16 cellular contexts compared by ENCODE assay signal in the genomic region with DNA sequence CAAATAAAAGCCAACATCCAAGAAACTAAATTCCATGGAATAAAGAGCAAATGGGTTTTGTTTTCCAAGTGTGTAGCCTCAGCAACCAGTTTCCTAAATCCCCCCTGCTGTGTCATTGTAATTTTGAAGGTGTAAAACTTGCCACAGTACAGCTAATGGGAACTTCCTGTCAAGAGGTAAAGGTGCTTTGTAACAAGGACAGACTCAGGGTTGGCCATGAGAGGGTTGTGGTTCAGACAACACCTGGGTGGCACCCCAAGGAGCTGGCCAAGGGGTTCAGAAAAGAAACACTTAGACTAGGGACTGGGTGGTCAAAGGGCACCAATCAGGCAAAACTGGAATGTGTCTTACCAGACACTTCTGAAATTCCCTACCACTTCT. TPM values are rescaled to one million over a fixed set of nuclear protein-coding genes. Genes with fewer than 3 reads are reported as not detected.
A peak's percentile ranks its signal among the peaks of the same experiment; 100 is the strongest.
DNase-seq lines count a peak whose midpoint lies in the region; ATAC-seq and TF ChIP-seq lines count a peak whose summit lies in the region.
"Had no signal": no experiment of that assay in that cellular context is flagged by ENCODE, and none has a peak within 500 bp of the region (broad histone marks: within the 10 kb centered on the region; RNA-seq: fewer than 3 reads in every experiment).

No MANE protein-coding gene starts in this region.

- H3K4me3 ChIP-seq in GM23338 = no peak overlapping the region
- H3K4me3 ChIP-seq: GM23248, lung had no signal

- H3K79me2 ChIP-seq in GM23338 (replicated peaks; ENCODE audit: insufficient read depth) = peaks cover 9% of the 10 kb centered on the region; the same call in 1 of the 2 replicates

- CTCF ChIA-PET in CD4-positive, alpha-beta T cell (lab: Charles Lee) = no interaction called here

- no peaks in the 10 kb centered on the region for H3K27me3 Mint-ChIP-seq in CD4-positive, alpha-beta T cell
- H3K27me3 Mint-ChIP-seq in GM23338 (ENCODE audit: insufficient read depth, low read depth, poor library complexity) = peaks cover 9% of the 10 kb centered on the region
- no peaks in the 10 kb centered on the region for H3K27me3 Mint-ChIP-seq in activated naive CD8-positive, alpha-beta T cell treated with anti-CD3 and anti-CD28 coated beads for 36 hours

- no peak overlapping the region for H3K4me3 Mint-ChIP-seq in CD4-positive, alpha-beta T cell
- peak overlapping the region; percentile 19; the same call in 1 of the 3 replicates for H3K4me3 Mint-ChIP-seq in GM23338
- H3K4me3 Mint-ChIP-seq in activated naive CD8-positive, alpha-beta T cell treated with anti-CD3 and anti-CD28 coated beads for 36 hours = no peak overlapping the region
- H3K4me3 Mint-ChIP-seq: CD14-positive monocyte had no signal

- H2AFZ ChIP-seq in GM23338 = no peak overlapping the region
- H2AFZ ChIP-seq: GM23248 had no signal

- H3K9me2 ChIP-seq in GM23338 (ENCODE audit: insufficient read depth) = no peaks in the 10 kb centered on the region

- H3K27me3 ChIP-seq in CD4-positive, alpha-beta T cell (ENCODE audit: control insufficient read depth, insufficient read depth, low read length) = no peaks in the 10 kb centered on the region
- H3K27me3 ChIP-seq in GM23338 (ENCODE audit: insufficient read depth) = no peaks in the 10 kb centered on the region

- intact Hi-C loops in CD4-positive, alpha-beta T cell (cut with DNase I, micrococcal nuclease) = no loop called here

- H3K4me1 Mint-ChIP-seq in CD4-positive, alpha-beta T cell (ENCODE audit: low read depth) = peaks cover 6% of the 10 kb centered on the region
- H3K4me1 Mint-ChIP-seq in GM23338 = peaks cover 60% of the 10 kb centered on the region
- H3K4me1 Mint-ChIP-seq in activated naive CD8-positive, alpha-beta T cell treated with anti-CD3 and anti-CD28 coated beads for 36 hours = peaks cover 2% of the 10 kb centered on the region

- no peak for ATAC-seq in CD4-positive, alpha-beta T cell (ENCODE audit: poor library complexity)
- ATAC-seq in GM23338 = peak; percentile 40
- ATAC-seq in HG02885 (IDR thresholded peaks at IDR 0.05; ENCODE audit: poor library complexity, unreplicated experiment) = no peak
- no peak for ATAC-seq in GM18858 (IDR thresholded peaks at IDR 0.05; ENCODE audit: unreplicated experiment)
- ATAC-seq: esophagus mucosa had no signal

- H3K27ac ChIP-seq in CD4-positive, alpha-beta T cell (ENCODE audit: low read depth, low read length) = no peak overlapping the region
- H3K27ac ChIP-seq in GM23338 (ENCODE audit: low read depth) = peak overlapping the region; percentile 96
- H3K27ac ChIP-seq: GM23248 had no signal

- H3K36me3 ChIP-seq in GM23338 (ENCODE audit: insufficient read depth) = peaks cover 55% of the 10 kb centered on the region

- peak overlapping the region; percentile 68 for H3K27ac Mint-ChIP-seq in CD4-positive, alpha-beta T cell
- H3K27ac Mint-ChIP-seq in GM23338 = peak overlapping the region; percentile 100
- peak overlapping the region; percentile 56 for H3K27ac Mint-ChIP-seq in activated naive CD8-positive, alpha-beta T cell treated with anti-CD3 and anti-CD28 coated beads for 36 hours

- H4K20me1 ChIP-seq in GM23338 (replicated peaks; ENCODE audit: insufficient read depth) = no peaks in the 10 kb centered on the region

- peaks cover 97% of the 10 kb centered on the region for H3K36me3 Mint-ChIP-seq in CD4-positive, alpha-beta T cell (ENCODE audit: low read depth)
- peaks cover 97% of the 10 kb centered on the region for H3K36me3 Mint-ChIP-seq in GM23338 (ENCODE audit: low read depth)
- peaks cover 25% of the 10 kb centered on the region for H3K36me3 Mint-ChIP-seq in activated naive CD8-positive, alpha-beta T cell treated with anti-CD3 and anti-CD28 coated beads for 36 hours

- TF ChIP-seq CTCF in CD4-positive, alpha-beta T cell (IDR thresholded peaks at IDR 0.05) = no peak
- no peak for TF ChIP-seq CTCF in GM23338 (conservative IDR thresholded peaks at IDR 0.05; ENCODE audit: low read depth in 2 of 2)

- no peaks in the 10 kb centered on the region for H3K9me3 ChIP-seq in CD4-positive, alpha-beta T cell (ENCODE audit: control insufficient read depth, low read length)

- DNase-seq in CD4-positive, alpha-beta T cell = no peak
- peak; percentile 83 for DNase-seq in GM23338 (ENCODE audit: low spot score)
- DNase-seq in activated naive CD8-positive, alpha-beta T cell treated with anti-CD3 and anti-CD28 coated beads for 36 hours = no peak
- DNase-seq in iPS-NIHi7 (ENCODE audit: extremely low spot score) = peak; percentile 34
- DNase-seq in DMS153 treated with DMSO at 0.1 percent for 48 hours (lab: John Stamatoyannopoulos, UW; ENCODE audit: unreplicated experiment) = no peak
- no peak for DNase-seq in SHP77 treated with DMSO at 0.1 percent for 48 hours (lab: John Stamatoyannopoulos, UW)
- DNase-seq: GM23248; KG1; NCI-H1694 treated with DMSO at 0.1 percent for 48 hours; NCI-H82; stimulated activated naive CD4-positive, alpha-beta T cell had no signal

- H3K9me3 Mint-ChIP-seq in CD4-positive, alpha-beta T cell = no peaks in the 10 kb centered on the region
- no peaks in the 10 kb centered on the region; the same call in 2 of the 3 replicates for H3K9me3 Mint-ChIP-seq in GM23338
- no peaks in the 10 kb centered on the region for H3K9me3 Mint-ChIP-seq in activated naive CD8-positive, alpha-beta T cell treated with anti-CD3 and anti-CD28 coated beads for 36 hours

- POLR2A ChIA-PET in CD4-positive, alpha-beta T cell (lab: Charles Lee) = no interaction called here

- H3K4me2 ChIP-seq in GM23338 = peak overlapping the region; percentile 63; the same call in 1 of the 2 replicates

- 0 out of 2 replicates have a peak, but pooled peaks cover 2% of the 10 kb centered on the region for H3F3A ChIP-seq in GM23338 (replicated peaks; ENCODE audit: low read depth)

- H3K4me1 ChIP-seq in GM23338 (ENCODE audit: insufficient read depth) = peaks cover 42% of the 10 kb centered on the region

TF ChIP-seq in GM23338, 12 proteins besides CTCF, POLR2A, EP300 and RAD21 (continues in another document):
- TF ChIP-seq JUNB (IDR thresholded peaks at IDR 0.05; ENCODE audit: unreplicated experiment) = no peak
- TF ChIP-seq, protein P1, sequence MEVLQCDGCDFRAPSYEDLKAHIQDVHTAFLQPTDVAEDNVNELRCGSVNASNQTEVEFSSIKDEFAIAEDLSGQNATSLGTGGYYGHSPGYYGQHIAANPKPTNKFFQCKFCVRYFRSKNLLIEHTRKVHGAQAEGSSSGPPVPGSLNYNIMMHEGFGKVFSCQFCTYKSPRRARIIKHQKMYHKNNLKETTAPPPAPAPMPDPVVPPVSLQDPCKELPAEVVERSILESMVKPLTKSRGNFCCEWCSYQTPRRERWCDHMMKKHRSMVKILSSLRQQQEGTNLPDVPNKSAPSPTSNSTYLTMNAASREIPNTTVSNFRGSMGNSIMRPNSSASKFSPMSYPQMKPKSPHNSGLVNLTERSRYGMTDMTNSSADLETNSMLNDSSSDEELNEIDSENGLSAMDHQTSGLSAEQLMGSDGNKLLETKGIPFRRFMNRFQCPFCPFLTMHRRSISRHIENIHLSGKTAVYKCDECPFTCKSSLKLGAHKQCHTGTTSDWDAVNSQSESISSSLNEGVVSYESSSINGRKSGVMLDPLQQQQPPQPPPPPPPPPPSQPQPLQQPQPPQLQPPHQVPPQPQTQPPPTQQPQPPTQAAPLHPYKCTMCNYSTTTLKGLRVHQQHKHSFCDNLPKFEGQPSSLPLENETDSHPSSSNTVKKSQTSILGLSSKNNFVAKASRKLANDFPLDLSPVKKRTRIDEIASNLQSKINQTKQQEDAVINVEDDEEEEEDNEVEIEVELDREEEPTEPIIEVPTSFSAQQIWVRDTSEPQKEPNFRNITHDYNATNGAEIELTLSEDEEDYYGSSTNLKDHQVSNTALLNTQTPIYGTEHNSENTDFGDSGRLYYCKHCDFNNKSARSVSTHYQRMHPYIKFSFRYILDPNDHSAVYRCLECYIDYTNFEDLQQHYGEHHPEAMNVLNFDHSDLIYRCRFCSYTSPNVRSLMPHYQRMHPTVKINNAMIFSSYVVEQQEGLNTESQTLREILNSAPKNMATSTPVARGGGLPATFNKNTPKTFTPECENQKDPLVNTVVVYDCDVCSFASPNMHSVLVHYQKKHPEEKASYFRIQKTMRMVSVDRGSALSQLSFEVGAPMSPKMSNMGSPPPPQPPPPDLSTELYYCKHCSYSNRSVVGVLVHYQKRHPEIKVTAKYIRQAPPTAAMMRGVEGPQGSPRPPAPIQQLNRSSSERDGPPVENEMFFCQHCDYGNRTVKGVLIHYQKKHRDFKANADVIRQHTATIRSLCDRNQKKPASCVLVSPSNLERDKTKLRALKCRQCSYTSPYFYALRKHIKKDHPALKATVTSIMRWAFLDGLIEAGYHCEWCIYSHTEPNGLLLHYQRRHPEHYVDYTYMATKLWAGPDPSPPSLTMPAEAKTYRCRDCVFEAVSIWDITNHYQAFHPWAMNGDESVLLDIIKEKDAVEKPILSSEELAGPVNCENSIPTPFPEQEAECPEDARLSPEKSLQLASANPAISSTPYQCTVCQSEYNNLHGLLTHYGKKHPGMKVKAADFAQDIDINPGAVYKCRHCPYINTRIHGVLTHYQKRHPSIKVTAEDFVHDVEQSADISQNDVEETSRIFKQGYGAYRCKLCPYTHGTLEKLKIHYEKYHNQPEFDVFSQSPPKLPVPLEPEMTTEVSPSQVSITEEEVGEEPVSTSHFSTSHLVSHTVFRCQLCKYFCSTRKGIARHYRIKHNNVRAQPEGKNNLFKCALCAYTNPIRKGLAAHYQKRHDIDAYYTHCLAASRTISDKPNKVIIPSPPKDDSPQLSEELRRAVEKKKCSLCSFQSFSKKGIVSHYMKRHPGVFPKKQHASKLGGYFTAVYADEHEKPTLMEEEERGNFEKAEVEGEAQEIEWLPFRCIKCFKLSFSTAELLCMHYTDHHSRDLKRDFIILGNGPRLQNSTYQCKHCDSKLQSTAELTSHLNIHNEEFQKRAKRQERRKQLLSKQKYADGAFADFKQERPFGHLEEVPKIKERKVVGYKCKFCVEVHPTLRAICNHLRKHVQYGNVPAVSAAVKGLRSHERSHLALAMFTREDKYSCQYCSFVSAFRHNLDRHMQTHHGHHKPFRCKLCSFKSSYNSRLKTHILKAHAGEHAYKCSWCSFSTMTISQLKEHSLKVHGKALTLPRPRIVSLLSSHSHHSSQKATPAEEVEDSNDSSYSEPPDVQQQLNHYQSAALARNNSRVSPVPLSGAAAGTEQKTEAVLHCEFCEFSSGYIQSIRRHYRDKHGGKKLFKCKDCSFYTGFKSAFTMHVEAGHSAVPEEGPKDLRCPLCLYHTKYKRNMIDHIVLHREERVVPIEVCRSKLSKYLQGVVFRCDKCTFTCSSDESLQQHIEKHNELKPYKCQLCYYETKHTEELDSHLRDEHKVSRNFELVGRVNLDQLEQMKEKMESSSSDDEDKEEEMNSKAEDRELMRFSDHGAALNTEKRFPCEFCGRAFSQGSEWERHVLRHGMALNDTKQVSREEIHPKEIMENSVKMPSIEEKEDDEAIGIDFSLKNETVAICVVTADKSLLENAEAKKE (CRISPR knock-in tag; IDR thresholded peaks at IDR 0.05) = no peak

RNA-seq across cellular contexts. Expression of a gene that starts 52.4 kb away (rescaled TPM):
- total RNA-seq in CD4-positive, alpha-beta T cell = 10 to 100 TPM; 12.3 to 16.3 TPM
- 13.0 and 20.3 TPM in 2 replicates for total RNA-seq in GM23338 (2014; rRNA removed; shearing (Covaris generic))
- 48.9 and 67.3 TPM in 2 replicates for polyA plus RNA-seq in GM23338 (2016; fragmentation: Nextera tagmentation; extraction: Ambion mirVana)
- 10 to 100 TPM; 31.6 to 32.3 TPM for total RNA-seq in activated naive CD8-positive, alpha-beta T cell treated with anti-CD3 and anti-CD28 coated beads for 36 hours

Comparison
In these comparisons a context has a peak if more than half of its experiments do, and no peak if none do; other contexts are left out.
1. DNase-seq: peak in GM23338 (single experiment) and iPS-NIHi7 (single experiment); none in CD4-positive, alpha-beta T cell (0 of 10), activated naive CD8-positive, alpha-beta T cell treated with anti-CD3 and anti-CD28 coated beads for 36 hours (single experiment), DMS153 treated with DMSO at 0.1 percent for 48 hours (single experiment) and SHP77 treated with DMSO at 0.1 percent for 48 hours (single experiment).
2. Peak in every context shown above with its lines, with median percentiles within 50 percentile points of each other: H3K27ac Mint-ChIP-seq.